ENCODE assay signal across 8 cellular contexts in the genomic region with DNA sequence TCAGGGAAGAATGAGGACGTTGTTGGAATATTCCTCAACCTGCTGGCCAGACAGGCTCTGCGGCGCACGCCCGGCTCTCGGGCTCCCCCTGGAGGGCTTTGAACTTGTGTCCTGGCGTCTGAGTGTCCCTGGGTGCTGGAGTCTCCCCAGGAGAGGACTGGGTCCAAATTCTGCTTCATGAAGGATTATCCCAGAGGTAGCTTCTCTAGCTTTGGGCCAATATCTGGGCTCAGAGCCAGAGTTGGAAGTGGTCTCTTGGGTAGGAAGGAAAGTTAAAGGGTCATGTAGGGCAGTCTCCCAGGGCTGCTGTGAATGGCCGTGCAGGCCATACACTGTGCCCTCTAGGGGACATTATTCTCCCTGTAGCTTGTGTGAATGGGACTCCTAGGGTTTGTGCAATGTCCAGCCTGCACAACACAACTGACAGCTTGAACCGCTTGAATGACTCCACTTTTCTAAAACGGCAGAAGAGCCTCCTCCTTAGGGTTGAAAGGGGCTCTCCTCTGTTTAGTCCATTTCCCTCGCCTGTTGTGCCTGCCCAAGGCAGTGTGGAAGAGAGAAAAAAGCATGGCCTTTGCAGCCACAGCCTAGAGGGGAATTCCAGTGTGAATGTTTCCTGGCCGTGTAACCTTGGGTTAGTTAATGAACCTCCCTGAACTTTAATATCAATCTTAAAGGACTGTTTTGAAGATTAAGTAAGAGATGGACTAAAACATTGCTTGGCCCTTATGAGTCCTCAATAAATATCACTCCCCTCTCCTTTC.
A peak's percentile ranks its signal among the peaks of the same experiment; 100 is the strongest.
DNase-seq lines count a peak whose midpoint lies in the region; ATAC-seq and TF ChIP-seq lines count a peak whose summit lies in the region.

No MANE protein-coding gene starts in this region.

- ATAC-seq in RWPE2 (ENCODE audit: low read depth), result peak; percentile 84
- ATAC-seq in aorta (ENCODE audit: low FRiP score), result peak; percentile 60

- no peak overlapping the region for H3K27ac Mint-ChIP-seq in activated naive CD4-positive, alpha-beta T cell treated with anti-CD3 and anti-CD28 coated beads for 36 hours
- no peak overlapping the region for H3K27ac Mint-ChIP-seq in osteocyte (ENCODE audit: unreplicated experiment)

- CTCF ChIA-PET in activated naive CD4-positive, alpha-beta T cell treated with anti-CD3 and anti-CD28 coated beads for 36 hours (lab: Charles Lee), result interaction anchor here (0.6 to 2.5 kb wide), 12 partner anchors 9 to 178 kb away, joined by 3 to 9 read pairs (median 4); no protein-coding TSS in a partner anchor

- H3K4me3 ChIP-seq in LNCaP clone FGC (ENCODE audit: low read depth, low read length), result no peak overlapping the region
- H3K4me3 ChIP-seq in RWPE2 (ENCODE audit: severe bottlenecking), result no peak overlapping the region
- H3K4me3 ChIP-seq in aorta (ENCODE audit: low read length in 2 of 2), result no peak overlapping the region

- no peaks in the 10 kb centered on the region for H3K4me1 ChIP-seq in RWPE2 (ENCODE audit: insufficient read depth, poor library complexity, severe bottlenecking)
- H3K4me1 ChIP-seq in aorta (ENCODE audit: control insufficient read depth in 1 of 2, insufficient read depth in 2 of 2, low read length in 2 of 2), result no peaks in the 10 kb centered on the region

- H3K4me1 Mint-ChIP-seq in activated naive CD4-positive, alpha-beta T cell treated with anti-CD3 and anti-CD28 coated beads for 36 hours (ENCODE audit: low read depth), result no peaks in the 10 kb centered on the region
- H3K4me1 Mint-ChIP-seq in osteocyte (ENCODE audit: unreplicated experiment), result no peaks in the 10 kb centered on the region

- H3K9me3 ChIP-seq in RWPE2 (ENCODE audit: severe bottlenecking) (no peaks in the 10 kb centered on the region), aorta (ENCODE audit: control insufficient read depth, low read length) (no peaks in the 10 kb centered on the region)

- no peaks in the 10 kb centered on the region for H3K27me3 ChIP-seq in RWPE2 (ENCODE audit: insufficient read depth, poor library complexity, severe bottlenecking)
- H3K27me3 ChIP-seq in aorta (ENCODE audit: control insufficient read depth in 1 of 2, insufficient read depth in 2 of 2, low read length in 1 of 2), result no peaks in the 10 kb centered on the region

- H3K4me3 Mint-ChIP-seq in activated naive CD4-positive, alpha-beta T cell treated with anti-CD3 and anti-CD28 coated beads for 36 hours, result no peak overlapping the region
- H3K4me3 Mint-ChIP-seq in osteocyte (ENCODE audit: unreplicated experiment), result no peak overlapping the region

- H3K36me3 ChIP-seq in RWPE2 (ENCODE audit: low read depth), result no peaks in the 10 kb centered on the region
- H3K36me3 ChIP-seq in aorta (ENCODE audit: control insufficient read depth in 1 of 2, insufficient read depth in 2 of 2, low read length in 1 of 2), result no peaks in the 10 kb centered on the region

- no peaks in the 10 kb centered on the region for H3K9me3 Mint-ChIP-seq in activated naive CD4-positive, alpha-beta T cell treated with anti-CD3 and anti-CD28 coated beads for 36 hours
- H3K9me3 Mint-ChIP-seq in osteocyte (ENCODE audit: unreplicated experiment), result no peaks in the 10 kb centered on the region

- H3K27ac ChIP-seq in RWPE2 (ENCODE audit: poor library complexity, severe bottlenecking), result no peak overlapping the region
- H3K27ac ChIP-seq in aorta (ENCODE audit: low read depth in 1 of 2, low read length in 2 of 2), result no peak overlapping the region

- peak; percentile 45 to 61 for DNase-seq in NCI-H524 (lab: John Stamatoyannopoulos, UW)
- DNase-seq in NCI-H524 treated with DMSO at 0.1 percent for 48 hours (lab: John Stamatoyannopoulos, UW), result no peak
- DNase-seq in LNCaP clone FGC (ENCODE audit: low read depth), result peak; percentile 25
- peak; percentile 54 for DNase-seq in RWPE2 (ENCODE audit: low spot score)
- DNase-seq in activated naive CD4-positive, alpha-beta T cell treated with anti-CD3 and anti-CD28 coated beads for 36 hours, result peak; percentile 76
- DNase-seq in glomerular visceral epithelial cell (ENCODE audit: extremely low spot score), result peak; percentile 60
- peak; percentile 89 for DNase-seq in osteocyte (ENCODE audit: extremely low spot score, unreplicated experiment)
- peak; percentile 81 to 92 for DNase-seq in aorta

- peak; percentile 79 for TF ChIP-seq CTCF in LNCaP clone FGC (IDR thresholded peaks at IDR 0.05; ENCODE audit: control insufficient read depth, extremely low read depth, insufficient read depth)
- peak; percentile 93 for TF ChIP-seq CTCF in RWPE2 (IDR thresholded peaks at IDR 0.05; ENCODE audit: poor library complexity, severe bottlenecking)
- peak; percentile 84 for TF ChIP-seq CTCF in osteocyte (IDR thresholded peaks at IDR 0.05)

- 18 to 20% methylated on average over 12 of the region's 12 CpGs for WGBS in aorta, 2 donors

- H3K27me3 Mint-ChIP-seq in activated naive CD4-positive, alpha-beta T cell treated with anti-CD3 and anti-CD28 coated beads for 36 hours (ENCODE audit: low read depth), result peaks cover 4% of the 10 kb centered on the region
- peaks cover 71% of the 10 kb centered on the region for H3K27me3 Mint-ChIP-seq in osteocyte (ENCODE audit: unreplicated experiment)

- no peaks in the 10 kb centered on the region for H3K36me3 Mint-ChIP-seq in activated naive CD4-positive, alpha-beta T cell treated with anti-CD3 and anti-CD28 coated beads for 36 hours (ENCODE audit: low read depth)
- no peaks in the 10 kb centered on the region for H3K36me3 Mint-ChIP-seq in osteocyte (ENCODE audit: unreplicated experiment)

- intact Hi-C loops in activated naive CD4-positive, alpha-beta T cell treated with anti-CD3 and anti-CD28 coated beads for 36 hours (cut with micrococcal nuclease), result loop anchor here (1.0 kb wide), 2 partner anchors 53 to 178 kb away; no protein-coding TSS in a partner anchor
- intact Hi-C loops in aorta (cut with DNase I), result loop anchor here in 1 of 2 donors (2.0 kb wide), 1 partner anchor 53 kb away; no protein-coding TSS in a partner anchor
